ENCODE assay signal across 8 cellular contexts in the genomic region with DNA sequence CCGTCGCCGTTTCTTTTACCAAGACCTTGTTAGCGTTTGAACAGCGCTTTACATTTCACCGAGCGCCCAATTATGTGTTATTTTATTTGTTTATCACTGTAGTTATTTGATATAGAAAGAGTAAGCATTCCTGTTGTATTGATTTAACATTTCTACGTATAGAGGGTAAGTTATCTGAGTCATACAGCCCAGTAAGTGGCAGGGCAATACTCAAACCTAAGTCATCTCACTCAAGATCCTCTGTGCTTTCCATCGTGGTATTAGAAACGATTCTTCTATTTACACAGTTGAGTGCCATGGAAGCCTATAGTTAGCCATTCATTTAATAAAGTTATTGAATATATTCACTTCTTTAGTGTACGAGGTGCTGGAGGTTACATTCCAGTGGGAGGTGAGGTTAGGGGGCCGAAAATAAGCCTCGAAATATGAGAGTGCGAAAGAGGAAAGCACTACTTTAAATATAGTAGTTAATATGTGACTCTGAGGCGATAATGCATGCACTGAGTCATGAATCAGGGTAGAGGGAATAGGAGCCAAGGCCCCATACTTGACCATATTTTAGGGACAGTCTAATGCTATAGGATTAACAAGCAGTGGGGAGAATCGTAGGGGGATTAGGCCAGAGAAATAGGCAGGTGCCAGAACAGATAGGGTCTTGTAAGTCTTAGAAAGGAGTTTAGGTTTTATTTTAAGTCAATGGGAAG. TPM values are rescaled to one million over a fixed set of nuclear protein-coding genes. Genes with fewer than 3 reads are reported as not detected.
A peak's percentile ranks its signal among the peaks of the same experiment; 100 is the strongest.
DNase-seq lines count a peak whose midpoint lies in the region; ATAC-seq, FAIRE-seq and TF ChIP-seq lines count a peak whose summit lies in the region.

No MANE protein-coding gene starts in this region.

- no peaks in the 10 kb centered on the region for H4K20me1 ChIP-seq in astrocyte (ENCODE audit: insufficient read depth, low read length)

- no peak overlapping the region for H2BK120ac ChIP-seq in mesenchymal stem cell (ENCODE audit: low read depth, low read length)

- H2BK12ac ChIP-seq in mesenchymal stem cell (ENCODE audit: low read length in 2 of 2) = no peak overlapping the region

- no peak overlapping the region for H3K4ac ChIP-seq in mesenchymal stem cell (ENCODE audit: low read depth in 1 of 2, low read length in 2 of 2)

- H3K27ac ChIP-seq in astrocyte (ENCODE audit: low read depth, low read length) (peak overlapping the region; percentile 100), mesenchymal stem cell (ENCODE audit: low read length, poor library complexity, severe bottlenecking) (no peak overlapping the region)

- no peak for TF ChIP-seq CTCF in astrocyte (IDR thresholded peaks at IDR 0.05; ENCODE audit: insufficient read depth, low read depth, low read length)

- no peak for ATAC-seq in stimulated activated naive CD8-positive, alpha-beta T cell treated with anti-CD3 and anti-CD28 coated beads, Interleukin-15, Interleukin-2, amounts not matched to agents 100 U/mL and 50 U/mL, for 24 hours
- no peak for ATAC-seq in GM18861 (IDR thresholded peaks at IDR 0.05; ENCODE audit: unreplicated experiment)

- H2BK15ac ChIP-seq in mesenchymal stem cell (ENCODE audit: low read depth, poor library complexity, severe bottlenecking) = no peak overlapping the region

- H3K9ac ChIP-seq in astrocyte (ENCODE audit: low read length) (peak overlapping the region; percentile 99), mesenchymal stem cell (ENCODE audit: low read length) (peak overlapping the region; percentile 98)

- no peaks in the 10 kb centered on the region for H3K9me3 Mint-ChIP-seq in stimulated activated naive CD8-positive, alpha-beta T cell treated with anti-CD3 and anti-CD28 coated beads, Interleukin-15, Interleukin-2, amounts not matched to agents 100 ng/mL and 50 ng/mL, for 24 hours
- no peaks in the 10 kb centered on the region for H3K9me3 Mint-ChIP-seq in astrocyte (ENCODE audit: unreplicated experiment)

- no peak overlapping the region for H2BK5ac ChIP-seq in mesenchymal stem cell (ENCODE audit: low read depth, low read length, poor library complexity, severe bottlenecking)

- peak overlapping the region; percentile 97 for H3K4me3 Mint-ChIP-seq in stimulated activated naive CD8-positive, alpha-beta T cell treated with anti-CD3 and anti-CD28 coated beads, Interleukin-15, Interleukin-2, amounts not matched to agents 100 ng/mL and 50 ng/mL, for 24 hours
- peak overlapping the region; percentile 97 for H3K4me3 Mint-ChIP-seq in astrocyte (ENCODE audit: unreplicated experiment)

- H3K4me1 ChIP-seq in astrocyte (ENCODE audit: insufficient read depth, low read length) = no peaks in the 10 kb centered on the region
- no peaks in the 10 kb centered on the region for H3K4me1 ChIP-seq in mesenchymal stem cell (ENCODE audit: control insufficient read depth, insufficient read depth, low read depth, low read length)

- H3K79me2 ChIP-seq in astrocyte (ENCODE audit: insufficient read depth, low read length) = peaks cover 59% of the 10 kb centered on the region

- H3K36me3 ChIP-seq in astrocyte (ENCODE audit: insufficient read depth, low read length) (peaks cover 2% of the 10 kb centered on the region), mesenchymal stem cell (ENCODE audit: control insufficient read depth in 1 of 2, insufficient read depth in 2 of 2, low read depth in 1 of 2, low read length in 2 of 2) (peaks cover 2 to 17% of the 10 kb centered on the region in 2 experiments)

- no peak for DNase-seq in stimulated activated naive CD8-positive, alpha-beta T cell treated with anti-CD3 and anti-CD28 coated beads, Interleukin-15, Interleukin-2, amounts not matched to agents 100 U/mL and 50 U/mL, for 24 hours
- DNase-seq in astrocyte (ENCODE audit: low read depth) (no peak), mesenchymal stem cell (peak; percentile 6), dedifferentiated amniotic fluid mesenchymal stem cell (ENCODE audit: extremely low spot score) (no peak), NCI-H1417 treated with DMSO at 0.1 percent for 48 hours (lab: John Stamatoyannopoulos, UW) (no peak)
- no peak for DNase-seq in activated CD4-positive, alpha-beta T cell treated with anti-CD3 and anti-CD28 coated beads, Interleukin-2, amount 50 U/mL, for 4 hours

- 53% methylated on average over 6 of the region's 16 CpGs for WGBS in mesenchymal stem cell

- H4K91ac ChIP-seq in mesenchymal stem cell (ENCODE audit: low read length) = no peak overlapping the region

- H3K9me3 ChIP-seq in astrocyte (ENCODE audit: insufficient read depth, low read depth, low read length) (no peaks in the 10 kb centered on the region), mesenchymal stem cell (ENCODE audit: control insufficient read depth, low read length) (no peaks in the 10 kb centered on the region)

- no peaks in the 10 kb centered on the region for H3K27me3 ChIP-seq in astrocyte (ENCODE audit: insufficient read depth, low read length)
- no peaks in the 10 kb centered on the region for H3K27me3 ChIP-seq in mesenchymal stem cell (ENCODE audit: control insufficient read depth in 1 of 2, insufficient read depth in 1 of 2, low read length in 2 of 2)

- peaks cover 38% of the 10 kb centered on the region for H3K4me1 Mint-ChIP-seq in stimulated activated naive CD8-positive, alpha-beta T cell treated with anti-CD3 and anti-CD28 coated beads, Interleukin-15, Interleukin-2, amounts not matched to agents 100 ng/mL and 50 ng/mL, for 24 hours (ENCODE audit: low read depth)
- H3K4me1 Mint-ChIP-seq in astrocyte (ENCODE audit: low read depth, unreplicated experiment) = peaks cover 7% of the 10 kb centered on the region

- peaks cover 15% of the 10 kb centered on the region for H3K36me3 Mint-ChIP-seq in stimulated activated naive CD8-positive, alpha-beta T cell treated with anti-CD3 and anti-CD28 coated beads, Interleukin-15, Interleukin-2, amounts not matched to agents 100 ng/mL and 50 ng/mL, for 24 hours (ENCODE audit: low read depth)
- H3K36me3 Mint-ChIP-seq in astrocyte (ENCODE audit: low read depth, unreplicated experiment) = no peaks in the 10 kb centered on the region

- H3K14ac ChIP-seq in mesenchymal stem cell (ENCODE audit: low read length in 2 of 2) = no peak overlapping the region

- peak overlapping the region; percentile 99 for H3K27ac Mint-ChIP-seq in stimulated activated naive CD8-positive, alpha-beta T cell treated with anti-CD3 and anti-CD28 coated beads, Interleukin-15, Interleukin-2, amounts not matched to agents 100 ng/mL and 50 ng/mL, for 24 hours
- H3K27ac Mint-ChIP-seq in astrocyte (ENCODE audit: unreplicated experiment) = peak overlapping the region; percentile 53

- H3K18ac ChIP-seq in mesenchymal stem cell (ENCODE audit: low read depth in 1 of 2, low read length in 2 of 2) = no peak overlapping the region

- no peaks in the 10 kb centered on the region for H3K27me3 Mint-ChIP-seq in stimulated activated naive CD8-positive, alpha-beta T cell treated with anti-CD3 and anti-CD28 coated beads, Interleukin-15, Interleukin-2, amounts not matched to agents 100 ng/mL and 50 ng/mL, for 24 hours
- H3K27me3 Mint-ChIP-seq in astrocyte (ENCODE audit: low read depth, unreplicated experiment) = no peaks in the 10 kb centered on the region

- no peak overlapping the region for H3K23ac ChIP-seq in mesenchymal stem cell (ENCODE audit: low read length in 2 of 2)

- H3K4me2 ChIP-seq in astrocyte (ENCODE audit: low read length) (peak overlapping the region; percentile 90), mesenchymal stem cell (ENCODE audit: low read length, poor library complexity, severe bottlenecking) (peak overlapping the region; percentile 87)

- H2AK5ac ChIP-seq in mesenchymal stem cell (ENCODE audit: low read length, severe bottlenecking) = no peak overlapping the region

- H4K8ac ChIP-seq in mesenchymal stem cell (ENCODE audit: low read length) = no peak overlapping the region

- FAIRE-seq in astrocyte (lab: Jason Lieb, UNC) = no peak

- H3K79me1 ChIP-seq in mesenchymal stem cell (replicated peaks; ENCODE audit: low read length, poor library complexity, severe bottlenecking) = peaks cover 18% of the 10 kb centered on the region

- peak overlapping the region; percentile 98 for H2AFZ ChIP-seq in astrocyte (ENCODE audit: low read depth, low read length)
- peak overlapping the region; percentile 99 for H2AFZ ChIP-seq in mesenchymal stem cell (ENCODE audit: low read depth, low read length)

- H3K4me3 ChIP-seq in astrocyte (ENCODE audit: insufficient read depth, low read depth, low read length) = peak overlapping the region; percentile 100
- H3K4me3 ChIP-seq in mesenchymal stem cell (ENCODE audit: insufficient read depth in 1 of 2, low read depth in 1 of 2, low read length in 2 of 2) = peak overlapping the region; percentile 67 to 90

RNA-seq across cellular contexts. Expression of gene RAD51AP1, which starts 0.6 kb away (rescaled TPM):
- total RNA-seq in astrocyte = 2.7 and 5.3 TPM in 2 replicates
- polyA plus RNA-seq in mesenchymal stem cell (2013, experiment 1 of 2) = 5.9 TPM
- polyA plus RNA-seq in mesenchymal stem cell (2013, experiment 2 of 2) = 5.6 TPM

RNA-seq across cellular contexts. Expression of gene DYRK4, which starts 22.7 kb away (rescaled TPM):
- 33.9 and 40.0 TPM in 2 replicates for total RNA-seq in astrocyte
- polyA plus RNA-seq in mesenchymal stem cell (2013, experiment 1 of 2) = 38.1 TPM
- 37.1 TPM for polyA plus RNA-seq in mesenchymal stem cell (2013, experiment 2 of 2)
